Comparison of ENCODE assay signal across 19 cellular contexts in genomic region chr12:31020385-31021166, GRCh38. TPM values are rescaled to one million over a fixed set of nuclear protein-coding genes. Genes with fewer than 3 reads are reported as not detected.
DNase-seq lines count a peak whose midpoint lies in the region; ATAC-seq, FAIRE-seq and TF ChIP-seq lines count a peak whose summit lies in the region.
"Had no signal": no experiment of that assay in that cellular context is flagged by ENCODE, and none has a peak within 500 bp of the region (broad histone marks: within the 10 kb centered on the region; RNA-seq: fewer than 3 reads in every experiment).

No MANE protein-coding gene starts in this region.

- in situ Hi-C loops in GM23248 (cut with MboI) = no loop called here

- peaks cover 2% of the 10 kb centered on the region for H3K36me3 Mint-ChIP-seq in memory B cell
- peaks cover 8% of the 10 kb centered on the region for H3K36me3 Mint-ChIP-seq in type B pancreatic cell

- H3K27me3 Mint-ChIP-seq in memory B cell (peaks cover 7% of the 10 kb centered on the region), type B pancreatic cell (peaks cover 23% of the 10 kb centered on the region)
- H3K27me3 Mint-ChIP-seq: B cell had no signal

- no peak for ATAC-seq in PC-3
- ATAC-seq in memory B cell (ENCODE audit: low read depth) = no peak
- no peak for ATAC-seq in left colon
- ATAC-seq: Right ventricle myocardium inferior had no signal

- DNase-seq in PC-3 (no peak), memory B cell (ENCODE audit: low spot score in 2 of 2) (no peak), type B pancreatic cell (ENCODE audit: extremely low spot score, unreplicated experiment) (peak; percentile 29), left colon (no peak), kidney (no peak), GM23248 (no peak)
- DNase-seq: CD4-positive, alpha-beta T cell; EL; HFFc6; NCI-H1048; NCI-H1436 treated with DMSO at 0.1 percent for 48 hours; NCI-H2029 treated with DMSO at 0.1 percent for 48 hours; NCI-H2171 treated with DMSO at 0.1 percent for 48 hours; NCI-H82; Peyer's patch had no signal

- WGBS in GM23248 (ENCODE audit: low coverage in 1 of 2, low lambda C conversion rate in 2 of 2, missing lambda C conversion rate in 2 of 2), 2 experiments = 64 to 65% methylated on average over 11 of the region's 11 CpGs

- intact Hi-C loops in PC-3 (cut with micrococcal nuclease) (no loop called here), left colon (cut with DNase I, micrococcal nuclease) (no loop called here), kidney (cut with DNase I) (no loop called here)

- no peak for FAIRE-seq in kidney (lab: Jason Lieb, UNC)

- H3K9me3 Mint-ChIP-seq in memory B cell = no peaks in the 10 kb centered on the region
- H3K9me3 Mint-ChIP-seq in type B pancreatic cell = peaks cover 7% of the 10 kb centered on the region
- H3K9me3 Mint-ChIP-seq: CD4-positive, alpha-beta T cell; HFFc6 had no signal

- H3K4me1 Mint-ChIP-seq in memory B cell (peaks cover 3% of the 10 kb centered on the region), type B pancreatic cell (ENCODE audit: unreplicated experiment) (peaks cover 3% of the 10 kb centered on the region)
- H3K4me1 Mint-ChIP-seq: B cell had no signal

- H3K4me3 ChIP-seq in PC-3 (ENCODE audit: low read length) (no peak overlapping the region), kidney (ENCODE audit: low read length in 2 of 2) (no peak overlapping the region), GM23248 (no peak overlapping the region)
- H3K4me3 ChIP-seq: Peyer's patch had no signal

- CTCF ChIA-PET in PC-3 (lab: Charles Lee) = no interaction called here

- H3K4me1 ChIP-seq in PC-3 (ENCODE audit: insufficient read depth, low read length) = peaks cover 34% of the 10 kb centered on the region
- no peaks in the 10 kb centered on the region for H3K4me1 ChIP-seq in kidney (ENCODE audit: control insufficient read depth in 1 of 2, insufficient read depth in 1 of 2, low read depth in 1 of 2, low read length in 2 of 2)
- H3K4me1 ChIP-seq in GM23248 (ENCODE audit: insufficient read depth) = no peaks in the 10 kb centered on the region
- H3K4me1 ChIP-seq: Peyer's patch had no signal

- no peak overlapping the region for H3K4me2 ChIP-seq in PC-3 (ENCODE audit: low read length)
- H3K4me2 ChIP-seq in GM23248 (ENCODE audit: unreplicated experiment) = no peak overlapping the region
- H3K4me2 ChIP-seq: KMS-11 had no signal

- H2AFZ ChIP-seq in PC-3 (ENCODE audit: low read length) = no peak overlapping the region
- no peak overlapping the region for H2AFZ ChIP-seq in GM23248

- H3K27me3 ChIP-seq in PC-3 (ENCODE audit: low read length) (no peaks in the 10 kb centered on the region), GM23248 (replicated peaks; ENCODE audit: insufficient read depth) (peaks cover 17% of the 10 kb centered on the region)
- H3K27me3 ChIP-seq: Peyer's patch had no signal

- H3K9me2 ChIP-seq in PC-3 (replicated peaks; ENCODE audit: low read length) (no peaks in the 10 kb centered on the region), GM23248 (ENCODE audit: insufficient read depth) (no peaks in the 10 kb centered on the region)

- H3K4me3 Mint-ChIP-seq in memory B cell = no peak overlapping the region
- no peak overlapping the region for H3K4me3 Mint-ChIP-seq in type B pancreatic cell
- H3K4me3 Mint-ChIP-seq: B cell; CD4-positive, alpha-beta T cell; HFFc6 had no signal

- TF ChIP-seq CTCF in C4-2B (conservative IDR thresholded peaks at IDR 0.05) (no peak), PC-3 (conservative IDR thresholded peaks at IDR 0.05; ENCODE audit: low read depth, low read length) (no peak), type B pancreatic cell (conservative IDR thresholded peaks at IDR 0.05) (no peak), kidney (IDR thresholded peaks at IDR 0.05; ENCODE audit: borderline replicate concordance, extremely low read depth, insufficient read depth) (no peak)

- H3F3A ChIP-seq in PC-3 (ENCODE audit: low read length, unreplicated experiment) = no peaks in the 10 kb centered on the region
- no peaks in the 10 kb centered on the region for H3F3A ChIP-seq in GM23248 (ENCODE audit: insufficient read depth)

- peak overlapping the region; percentile 60 for H3K27ac Mint-ChIP-seq in memory B cell
- no peak overlapping the region for H3K27ac Mint-ChIP-seq in type B pancreatic cell
- H3K27ac Mint-ChIP-seq: B cell; CD4-positive, alpha-beta T cell; HFFc6 had no signal

- H3K9ac ChIP-seq in PC-3 (ENCODE audit: low read length) (no peak overlapping the region), kidney (ENCODE audit: low read length in 2 of 2) (no peak overlapping the region), GM23248 (no peak overlapping the region)
- H3K9ac ChIP-seq: KMS-11 had no signal

- H3K79me2 ChIP-seq in PC-3 (ENCODE audit: low read length) = no peaks in the 10 kb centered on the region
- no peaks in the 10 kb centered on the region for H3K79me2 ChIP-seq in GM23248 (ENCODE audit: insufficient read depth)

- peak overlapping the region; percentile 87 for H3K27ac ChIP-seq in C4-2B
- H3K27ac ChIP-seq in PC-3 (ENCODE audit: low read length) = peak overlapping the region; percentile 89; the same call in 1 of the 2 replicates
- no peak overlapping the region for H3K27ac ChIP-seq in kidney (ENCODE audit: low read depth in 2 of 2, low read length in 2 of 2)
- no peak overlapping the region for H3K27ac ChIP-seq in GM23248
- H3K27ac ChIP-seq: KMS-11, Peyer's patch had no signal

- H4K20me1 ChIP-seq in PC-3 (ENCODE audit: low read length) = no peaks in the 10 kb centered on the region
- no peaks in the 10 kb centered on the region for H4K20me1 ChIP-seq in GM23248 (ENCODE audit: insufficient read depth)

- POLR2A ChIA-PET in PC-3 (lab: Charles Lee; ENCODE audit: unreplicated experiment) = interaction anchor here (0.8 kb wide), 1 partner anchor 15 kb away, joined by 4 read pairs; no protein-coding TSS in a partner anchor

- H3K36me3 ChIP-seq in PC-3 (ENCODE audit: low read depth, low read length) (0 out of 2 replicates have a peak, but pooled peaks cover 3% of the 10 kb centered on the region), kidney (ENCODE audit: control insufficient read depth in 1 of 2, insufficient read depth in 2 of 2, low read length in 2 of 2) (no peaks in the 10 kb centered on the region), GM23248 (ENCODE audit: low read depth) (no peaks in the 10 kb centered on the region)
- H3K36me3 ChIP-seq: Peyer's patch had no signal

- H3K9me3 ChIP-seq in PC-3 (ENCODE audit: low read length) = no peaks in the 10 kb centered on the region
- no peaks in the 10 kb centered on the region for H3K9me3 ChIP-seq in kidney (ENCODE audit: control insufficient read depth in 1 of 2, low read length in 2 of 2)
- no peaks in the 10 kb centered on the region for H3K9me3 ChIP-seq in GM23248 (ENCODE audit: low read depth)
- H3K9me3 ChIP-seq: Peyer's patch had no signal

- BruUV-seq in PC-3 (replicated peaks; lab: Mats Ljungman, UMichigan) = no TSS peak

RNA-seq across cellular contexts. Expression of gene DDX11, which starts 53.1 kb away (rescaled TPM):
- total RNA-seq in PC-3 (2014; rRNA removed) (53.8 and 72.2 TPM in 2 replicates), type B pancreatic cell (ENCODE audit: low replicate concordance) (125 and 144 TPM in 2 replicates), left colon (10 to 100 TPM; 15.5 to 51.4 TPM), kidney (29.9 TPM)
- polyA plus RNA-seq in kidney (ENCODE audit: insufficient read depth, low read depth, low replicate concordance) (1.9 TPM), GM23248 (2016; fragmentation: Nextera tagmentation; extraction: Ambion mirVana) (5.0 and 5.6 TPM in 2 replicates)
- total RNA-seq in GM23248 (2014; rRNA removed; shearing (Covaris generic)) = 6.1 and 15.9 TPM in 2 replicates

Comparison
In these comparisons a context has a peak if more than half of its experiments do, and no peak if none do; other contexts are left out.
1. H3K27ac ChIP-seq: peak in C4-2B (single experiment) and PC-3 (single experiment); none in kidney (0 of 2) and GM23248 (single experiment).